19 cellular contexts compared by ENCODE assay signal in the genomic region with DNA sequence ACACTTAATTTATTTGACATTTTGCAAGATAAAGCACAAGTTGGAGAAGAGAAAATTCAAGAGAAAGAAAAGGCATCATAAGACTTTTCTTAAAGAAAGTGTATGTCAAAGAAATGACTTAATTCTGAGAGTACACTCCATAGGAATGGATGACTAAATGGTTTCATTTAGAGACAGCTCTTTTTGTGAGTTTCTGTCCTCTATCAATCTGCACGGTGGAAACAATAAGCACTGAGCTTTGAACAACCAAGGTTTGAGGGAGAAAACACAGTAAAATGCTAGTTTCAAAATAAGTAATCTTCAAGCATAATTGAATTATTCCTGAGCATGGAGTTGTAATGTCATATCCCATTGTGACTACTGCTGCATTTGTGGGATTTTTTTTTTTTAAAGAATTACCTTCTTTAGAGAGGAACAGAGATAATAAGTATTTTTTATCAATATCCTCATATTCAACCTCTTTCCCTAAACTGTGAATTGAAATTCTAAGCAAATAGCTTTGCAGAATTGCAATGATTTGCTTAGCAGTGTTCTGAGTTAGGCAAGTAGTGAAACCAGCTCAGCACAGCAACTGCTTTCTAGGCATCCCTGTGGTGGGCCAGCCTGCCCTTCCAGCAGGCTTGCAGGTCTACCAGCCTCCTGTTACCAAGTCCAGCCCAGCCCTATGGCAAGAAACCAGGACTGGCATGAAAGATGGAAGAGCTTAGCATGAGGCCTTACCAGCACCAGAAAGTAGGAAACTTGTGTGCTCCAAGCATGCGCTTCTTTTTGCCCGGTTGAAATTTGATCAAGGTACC. TPM values are rescaled to one million over a fixed set of nuclear protein-coding genes. Genes with fewer than 3 reads are reported as not detected.
A peak's percentile ranks its signal among the peaks of the same experiment; 100 is the strongest.
DNase-seq lines count a peak whose midpoint lies in the region; ATAC-seq and TF ChIP-seq lines count a peak whose summit lies in the region.
"Had no signal": no experiment of that assay in that cellular context is flagged by ENCODE, and none has a peak within 500 bp of the region (broad histone marks: within the 10 kb centered on the region; RNA-seq: fewer than 3 reads in every experiment).

No MANE protein-coding gene starts in this region.

- H3K27ac Mint-ChIP-seq in progenitor cell of endocrine pancreas, result no peak overlapping the region
- H3K27ac Mint-ChIP-seq: CD14-positive monocyte, IgD-negative memory B cell had no signal

- H3K79me1 ChIP-seq in trophoblast cell (ENCODE audit: low read length), result no peaks in the 10 kb centered on the region

- H4K91ac ChIP-seq in trophoblast cell (ENCODE audit: low read depth, low read length), result no peak overlapping the region

- no peak overlapping the region for H3K14ac ChIP-seq in trophoblast cell (ENCODE audit: low read length)

- WGBS in trophoblast cell (ENCODE audit: extremely low coverage, insufficient coverage, insufficient read length), result no CpG with 5 or more reads among the region's 3 CpGs

- H3K79me2 ChIP-seq in trophoblast cell (ENCODE audit: control insufficient read depth, insufficient read depth, low read length, poor library complexity), result no peaks in the 10 kb centered on the region

- H3K36me3 ChIP-seq in trophoblast cell (ENCODE audit: control insufficient read depth in 1 of 2, insufficient read depth in 2 of 2, low read length in 2 of 2), result no peaks in the 10 kb centered on the region
- H3K36me3 ChIP-seq: MG63 had no signal

- peaks cover 5% of the 10 kb centered on the region for H3K4me1 Mint-ChIP-seq in progenitor cell of endocrine pancreas (ENCODE audit: low read depth)
- H3K4me1 Mint-ChIP-seq: CD14-positive monocyte, IgD-negative memory B cell had no signal

- H3K4me1 ChIP-seq in trophoblast cell (ENCODE audit: control insufficient read depth in 1 of 2, insufficient read depth in 2 of 2, low read length in 2 of 2), result peaks cover 0 to 1% of the 10 kb centered on the region in 2 experiments

- DNase-seq in DMS 273 (lab: John Stamatoyannopoulos, UW; ENCODE audit: unreplicated experiment) (peak; percentile 40), DMS 273 treated with DMSO at 0.1 percent for 48 hours (lab: John Stamatoyannopoulos, UW) (no peak), cerebellar cortex (ENCODE audit: low spot score) (peak; percentile 35), trophoblast cell (no peak), progenitor cell of endocrine pancreas (ENCODE audit: low spot score, unreplicated experiment) (no peak)
- DNase-seq in stimulated activated CD4-positive, alpha-beta T cell treated with anti-CD3 and anti-CD28 coated beads, Interleukin-1b, Interleukin-23, amount 100 ng/mL, for 48 hours, result peak; percentile 6
- DNase-seq in stimulated activated CD4-positive, alpha-beta T cell treated with anti-CD3 and anti-CD28 coated beads, Interleukin-4, amount 100 ng/mL, for 24 hours, result no peak
- DNase-seq: GOT3, Karpas-422, NCI-H1092, NCI-H1436 treated with DMSO at 0.1 percent for 48 hours, NCI-H345 had no signal

- H4K8ac ChIP-seq in trophoblast cell (ENCODE audit: low read depth, low read length), result no peak overlapping the region

- peak overlapping the region; percentile 50 for H3K23ac ChIP-seq in trophoblast cell (ENCODE audit: low read length)

- H3K27me3 ChIP-seq in trophoblast cell (ENCODE audit: insufficient read depth, low read length), result no peaks in the 10 kb centered on the region
- H3K27me3 ChIP-seq: MG63 had no signal

- H3K9me3 Mint-ChIP-seq in progenitor cell of endocrine pancreas (ENCODE audit: low read depth), result no peaks in the 10 kb centered on the region
- H3K9me3 Mint-ChIP-seq: IgD-negative memory B cell had no signal

- no peak overlapping the region for H2BK5ac ChIP-seq in trophoblast cell (ENCODE audit: low read depth, low read length, poor library complexity)

- no peaks in the 10 kb centered on the region for H3K27me3 Mint-ChIP-seq in progenitor cell of endocrine pancreas

- no peak overlapping the region for H2BK12ac ChIP-seq in trophoblast cell (ENCODE audit: low read length)

- H3K4me3 ChIP-seq in trophoblast cell (ENCODE audit: low read depth, low read length), result no peak overlapping the region
- H3K4me3 ChIP-seq: MG63 had no signal

- no peak overlapping the region for H3K4me2 ChIP-seq in trophoblast cell (ENCODE audit: low read length)

- H3K27ac ChIP-seq in trophoblast cell (ENCODE audit: low read depth, low read length), result no peak overlapping the region
- H3K27ac ChIP-seq: 22Rv1 had no signal

- TF ChIP-seq CTCF in progenitor cell of endocrine pancreas (IDR thresholded peaks at IDR 0.05; ENCODE audit: unreplicated experiment), result no peak

- no peak overlapping the region for H2AK5ac ChIP-seq in trophoblast cell (ENCODE audit: low read length)

- no peak overlapping the region for H3K4me3 Mint-ChIP-seq in progenitor cell of endocrine pancreas (ENCODE audit: low read depth)
- H3K4me3 Mint-ChIP-seq: CD14-positive monocyte, IgD-negative memory B cell had no signal

- H2AFZ ChIP-seq in trophoblast cell (ENCODE audit: insufficient read depth, low read length, poor library complexity), result no peak overlapping the region

- no peak overlapping the region for H3K9ac ChIP-seq in trophoblast cell (ENCODE audit: low read length)

- no peak overlapping the region for H3K18ac ChIP-seq in trophoblast cell (ENCODE audit: low read length)

- no peak for ATAC-seq in GM18519 (IDR thresholded peaks at IDR 0.05; ENCODE audit: low FRiP score, unreplicated experiment)
- ATAC-seq: HCT116, Right ventricle myocardium inferior had no signal

- H4K12ac ChIP-seq in trophoblast cell (ENCODE audit: low read depth, low read length), result no peak overlapping the region

- H3K36me3 Mint-ChIP-seq in progenitor cell of endocrine pancreas (ENCODE audit: insufficient read depth), result no peaks in the 10 kb centered on the region
- H3K36me3 Mint-ChIP-seq: CD14-positive monocyte, IgD-negative memory B cell had no signal

- no peak overlapping the region for H2BK120ac ChIP-seq in trophoblast cell (ENCODE audit: insufficient read depth, low read length, poor library complexity)

- no peaks in the 10 kb centered on the region for H3K9me3 ChIP-seq in trophoblast cell (ENCODE audit: insufficient read depth, low read depth, low read length)
- H3K9me3 ChIP-seq: MG63 had no signal

- H3K4ac ChIP-seq in trophoblast cell (ENCODE audit: low read depth, low read length), result no peak overlapping the region

RNA-seq across cellular contexts. Expression of a gene that starts 38.2 kb away (rescaled TPM):
- 0.10 TPM in 2 replicates for polyA plus RNA-seq in trophoblast cell (2013)
- total RNA-seq in progenitor cell of endocrine pancreas, result 3.3 TPM in 2 replicates
- total RNA-seq: Right ventricle myocardium inferior had no signal
- polyA plus RNA-seq: CD14-positive monocyte, IgD-negative memory B cell had no signal

Comparison
In these comparisons a context has a peak if more than half of its experiments do, and no peak if none do; other contexts are left out.
1. DNase-seq: peak in DMS 273 (single experiment), stimulated activated CD4-positive, alpha-beta T cell treated with anti-CD3 and anti-CD28 coated beads, Interleukin-1b, Interleukin-23, amount 100 ng/mL, for 48 hours (single experiment) and cerebellar cortex (single experiment); none in DMS 273 treated with DMSO at 0.1 percent for 48 hours (single experiment), stimulated activated CD4-positive, alpha-beta T cell treated with anti-CD3 and anti-CD28 coated beads, Interleukin-4, amount 100 ng/mL, for 24 hours (single experiment), trophoblast cell (0 of 2) and progenitor cell of endocrine pancreas (single experiment).